Comparison of ENCODE assay signal across 24 cellular contexts in the genomic region with DNA sequence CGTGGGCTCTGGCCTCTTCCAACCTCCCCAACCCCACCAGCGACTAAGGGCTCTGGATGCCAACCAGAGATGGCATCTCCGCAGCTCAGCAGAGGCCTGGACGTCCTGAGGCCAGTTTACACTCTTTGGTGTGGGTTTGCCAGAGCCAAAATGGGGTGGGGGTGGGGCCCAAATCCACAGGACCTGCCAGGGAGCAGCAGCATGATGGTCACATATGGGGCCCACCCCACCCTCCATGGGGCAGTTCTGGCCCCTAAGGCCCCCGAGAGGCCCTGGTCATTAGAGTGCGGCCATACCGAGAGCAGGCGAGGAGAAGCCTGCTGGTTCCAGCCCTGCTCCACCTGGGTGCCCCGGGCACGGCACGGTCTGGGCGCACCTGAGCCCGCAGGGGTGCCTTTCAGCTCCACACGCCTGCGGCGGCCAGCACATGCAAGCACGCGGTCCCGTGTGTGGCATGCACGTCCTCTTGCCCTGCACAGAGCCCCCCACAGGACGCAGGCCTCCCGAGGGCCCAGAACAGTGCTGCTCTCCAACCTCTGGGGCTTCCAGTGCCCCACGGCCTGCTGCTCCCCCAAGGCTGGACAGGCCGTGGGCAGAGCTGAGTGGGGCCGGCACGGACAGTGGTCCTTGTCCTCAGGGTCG. TPM values are rescaled to one million over a fixed set of nuclear protein-coding genes. Genes with fewer than 3 reads are reported as not detected.
DNase-seq lines count a peak whose midpoint lies in the region; ATAC-seq and TF ChIP-seq lines count a peak whose summit lies in the region.
"Had no signal": no experiment of that assay in that cellular context is flagged by ENCODE, and none has a peak within 500 bp of the region (broad histone marks: within the 10 kb centered on the region; RNA-seq: fewer than 3 reads in every experiment).

No MANE protein-coding gene starts in this region.

- H3K27ac ChIP-seq in BLaER1 treated with 17β-estradiol and CSF1 and Interleukin-3, amounts not matched to agents 10 nM and 100 nM, result 0 out of 22 replicates have a peak overlapping the region, but pooled peaks of 1 of the 11 experiments have one; percentile 32
- H3K27ac ChIP-seq in Panc1 (ENCODE audit: low read length), result peak overlapping the region; percentile 78
- H3K27ac ChIP-seq in neuronal stem cell (replicated peaks; ENCODE audit: low read length), result no peak overlapping the region
- H3K27ac ChIP-seq in body of pancreas, result no peak overlapping the region
- H3K27ac ChIP-seq: A549, GM23248 had no signal

- H3K4ac ChIP-seq in neuronal stem cell (ENCODE audit: low read length), result no peak overlapping the region

- CTCF ChIA-PET in Panc1 (lab: Charles Lee), result no interaction called here

- no peak overlapping the region for H2AFZ ChIP-seq in neuronal stem cell (ENCODE audit: low read length)
- H2AFZ ChIP-seq: GM23248 had no signal

- H3K4me1 Mint-ChIP-seq in stimulated activated naive B cell treated with anti-CD40 and anti-IgM and Interleukin-4, amounts not matched to agents 10 μg/mL and 1 μg/mL and 100 μg/mL, for 72 hours, result peaks cover 8 to 24% of the 10 kb centered on the region in 2 donors
- H3K4me1 Mint-ChIP-seq: CD14-positive monocyte; CD8-positive, alpha-beta memory T cell had no signal

- POLR2A ChIA-PET in Panc1 (lab: Charles Lee), result no interaction called here

- no peak overlapping the region for H2BK15ac ChIP-seq in neuronal stem cell (ENCODE audit: low read length)

- no peak for TF ChIP-seq POLR2A in body of pancreas (IDR thresholded peaks at IDR 0.05)

- TF ChIP-seq CTCF in Panc1 (IDR thresholded peaks at IDR 0.05) (no peak), body of pancreas (IDR thresholded peaks at IDR 0.05) (no peak)

- H2BK12ac ChIP-seq in neuronal stem cell (ENCODE audit: low read length), result no peak overlapping the region

- H3K36me3 ChIP-seq in BLaER1 treated with 17β-estradiol and CSF1 and Interleukin-3, amounts not matched to agents 10 nM and 100 nM, result no peaks in the 10 kb centered on the region
- no peaks in the 10 kb centered on the region for H3K36me3 ChIP-seq in Panc1 (ENCODE audit: control insufficient read depth, insufficient read depth, low read length)
- H3K36me3 ChIP-seq in neuronal stem cell (replicated peaks in 1 of 2; ENCODE audit: control insufficient read depth in 2 of 2, insufficient read depth in 2 of 2, low read length in 2 of 2), result no peaks in the 10 kb centered on the region
- H3K36me3 ChIP-seq in body of pancreas (replicated peaks in 1 of 2; ENCODE audit: insufficient read depth in 1 of 2, low read depth in 2 of 2), result no peaks in the 10 kb centered on the region
- H3K36me3 ChIP-seq: BE2C had no signal

- no peak overlapping the region; a peak in 1 of 20 replicates for H3K4me3 ChIP-seq in BLaER1 treated with 17β-estradiol and CSF1 and Interleukin-3, amounts not matched to agents 10 nM and 100 nM
- H3K4me3 ChIP-seq in Panc1 (ENCODE audit: low read depth in 2 of 2, low read length in 2 of 2) (no peak overlapping the region), neuronal stem cell (ENCODE audit: low read length in 2 of 2) (no peak overlapping the region), body of pancreas (no peak overlapping the region)
- H3K4me3 ChIP-seq: A549, GM12878, GM23248 had no signal

- peaks cover 2% of the 10 kb centered on the region for H3K79me1 ChIP-seq in neuronal stem cell (ENCODE audit: low read depth, low read length)

- H2BK120ac ChIP-seq in neuronal stem cell (ENCODE audit: low read depth, low read length), result no peak overlapping the region

- peak overlapping the region in 8 of 11 experiments; percentile 12 to 58 (median 52); a peak in 12 of 22 replicates for H3K9ac ChIP-seq in BLaER1 treated with 17β-estradiol and CSF1 and Interleukin-3, amounts not matched to agents 10 nM and 100 nM
- H3K9ac ChIP-seq in neuronal stem cell (ENCODE audit: low read depth, low read length, poor library complexity), result peak overlapping the region; percentile 21
- H3K9ac ChIP-seq: GM23248 had no signal

- H3K9me3 ChIP-seq in BLaER1 treated with 17β-estradiol and CSF1 and Interleukin-3, amounts not matched to agents 10 nM and 100 nM (replicated peaks in 1 of 11), result no peaks in the 10 kb centered on the region
- H3K9me3 ChIP-seq in Panc1 (ENCODE audit: control insufficient read depth, insufficient read depth, low read depth, low read length), result no peaks in the 10 kb centered on the region
- H3K9me3 ChIP-seq in neuronal stem cell (replicated peaks in 1 of 2; ENCODE audit: control insufficient read depth in 2 of 2, insufficient read depth in 1 of 2, low read depth in 1 of 2, low read length in 2 of 2), result no peaks in the 10 kb centered on the region
- H3K9me3 ChIP-seq in body of pancreas, result no peaks in the 10 kb centered on the region
- H3K9me3 ChIP-seq: A549, BE2C had no signal

- intact Hi-C loops in Panc1 (cut with micrococcal nuclease; ENCODE audit: unreplicated experiment) (no loop called here), body of pancreas (cut with DNase I) (no loop called here)

- no peak overlapping the region for H4K91ac ChIP-seq in neuronal stem cell (ENCODE audit: low read depth, low read length, poor library complexity)

- H3K14ac ChIP-seq in neuronal stem cell (ENCODE audit: low read length), result no peak overlapping the region

- peaks cover 0 to 6% of the 10 kb centered on the region in 2 donors for H3K27me3 Mint-ChIP-seq in stimulated activated naive B cell treated with anti-CD40 and anti-IgM and Interleukin-4, amounts not matched to agents 10 μg/mL and 1 μg/mL and 100 μg/mL, for 72 hours
- H3K27me3 Mint-ChIP-seq: CD4-positive, alpha-beta T cell had no signal

- no CpG with 5 or more reads among the region's 27 CpGs for WGBS in neuronal stem cell (ENCODE audit: extremely low coverage in 2 of 2, insufficient read length in 2 of 2, insufficient replicate concordance in 1 of 2), 2 donors
- 89% methylated on average over 26 of the region's 27 CpGs; no CpG with 5 or more reads in 1 of the 2 donors for WGBS in body of pancreas, 2 donors

- in situ Hi-C loops in Panc1 (cut with HindIII; ENCODE audit: low pct_unique_long_range_greater_than_20kb, low sequenced_read_pairs), result no loop called here

- peak overlapping the region; percentile 31 to 92 (median 82); a peak in 20 of 22 replicates for H3K4me2 ChIP-seq in BLaER1 treated with 17β-estradiol and CSF1 and Interleukin-3, amounts not matched to agents 10 nM and 100 nM
- H3K4me2 ChIP-seq in neuronal stem cell (ENCODE audit: insufficient read depth, low read length, poor library complexity, severe bottlenecking), result no peak overlapping the region
- H3K4me2 ChIP-seq: A549 had no signal

- H4K8ac ChIP-seq in neuronal stem cell (ENCODE audit: low read depth, low read length), result no peak overlapping the region

- peak overlapping the region; percentile 25 for H3K27ac Mint-ChIP-seq in stimulated activated naive B cell treated with anti-CD40 and anti-IgM and Interleukin-4, amounts not matched to agents 10 μg/mL and 1 μg/mL and 100 μg/mL, for 72 hours
- H3K27ac Mint-ChIP-seq: CD4-positive, alpha-beta T cell; CD8-positive, alpha-beta memory T cell had no signal

- H4K20me1 ChIP-seq in BLaER1 treated with 17β-estradiol and CSF1 and Interleukin-3, amounts not matched to agents 10 nM and 100 nM, result peaks cover 11 to 86% (median 69%) of the 10 kb centered on the region in 11 experiments; a peak in 20 of 22 replicates

- H3K23ac ChIP-seq in neuronal stem cell (ENCODE audit: low read depth, low read length, poor library complexity), result no peak overlapping the region

- ATAC-seq in Panc1 (no peak), body of pancreas (no peak)
- no peak for ATAC-seq in stimulated activated naive B cell treated with anti-CD40 and anti-IgM and Interleukin-4, amounts not matched to agents 10 μg/mL and 1 μg/mL and 100 μg/mL, for 72 hours (replicated peaks)

- no peak overlapping the region for H3K4me3 Mint-ChIP-seq in stimulated activated naive B cell treated with anti-CD40 and anti-IgM and Interleukin-4, amounts not matched to agents 10 μg/mL and 1 μg/mL and 100 μg/mL, for 72 hours
- H3K4me3 Mint-ChIP-seq: CD14-positive monocyte; CD4-positive, alpha-beta T cell; CD8-positive, alpha-beta memory T cell had no signal

- H3K9me3 Mint-ChIP-seq in stimulated activated naive B cell treated with anti-CD40 and anti-IgM and Interleukin-4, amounts not matched to agents 10 μg/mL and 1 μg/mL and 100 μg/mL, for 72 hours, result no peaks in the 10 kb centered on the region
- H3K9me3 Mint-ChIP-seq: CD4-positive, alpha-beta T cell; CD8-positive, alpha-beta memory T cell had no signal

- peaks cover 16 to 63% (median 26%) of the 10 kb centered on the region in 11 experiments for H3K27me3 ChIP-seq in BLaER1 treated with 17β-estradiol and CSF1 and Interleukin-3, amounts not matched to agents 10 nM and 100 nM
- H3K27me3 ChIP-seq in Panc1 (ENCODE audit: control insufficient read depth, insufficient read depth, low read length), result no peaks in the 10 kb centered on the region
- H3K27me3 ChIP-seq in neuronal stem cell (ENCODE audit: control insufficient read depth in 3 of 3, insufficient read depth in 3 of 3, low read depth in 1 of 3, low read length in 3 of 3), result peaks cover 0 to 10% (median 9%) of the 10 kb centered on the region in 3 experiments
- H3K27me3 ChIP-seq in body of pancreas, result peaks cover 0 to 4% of the 10 kb centered on the region in 2 donors

- H3K18ac ChIP-seq in neuronal stem cell (ENCODE audit: low read length), result no peak overlapping the region

- DNase-seq in Panc1 (ENCODE audit: low read depth, low spot score) (no peak), neuronal stem cell (ENCODE audit: low spot score) (no peak), body of pancreas (no peak), amniotic stem cell (lab: John Stamatoyannopoulos, UW) (no peak), NCI-H2196 (lab: John Stamatoyannopoulos, UW; ENCODE audit: unreplicated experiment) (no peak)
- no peak for DNase-seq in stimulated activated naive B cell treated with anti-CD40 and anti-IgM and Interleukin-4, amounts not matched to agents 10 μg/mL and 1 μg/mL and 100 μg/mL, for 72 hours
- DNase-seq: 8988T; ACHN; AML-193; BE2C; CD4-positive, alpha-beta T cell; CD8-positive, alpha-beta memory T cell; DMS 273 treated with DMSO at 0.1 percent for 48 hours; DMS79; EL; GDM1; H7; HCEC 1CT had no signal

- H2BK5ac ChIP-seq in neuronal stem cell (ENCODE audit: low read length), result no peak overlapping the region

- H3K4me1 ChIP-seq in BLaER1 treated with 17β-estradiol and CSF1 and Interleukin-3, amounts not matched to agents 10 nM and 100 nM, result peaks cover 24 to 86% (median 69%) of the 10 kb centered on the region in 10 experiments
- H3K4me1 ChIP-seq in Panc1 (ENCODE audit: control insufficient read depth, insufficient read depth, low read length), result peaks cover 72% of the 10 kb centered on the region
- H3K4me1 ChIP-seq in neuronal stem cell (ENCODE audit: control insufficient read depth in 2 of 2, insufficient read depth in 1 of 2, low read depth in 1 of 2, low read length in 2 of 2), result peaks cover 13 to 38% of the 10 kb centered on the region in 2 donors
- H3K4me1 ChIP-seq in body of pancreas, result peaks cover 13% of the 10 kb centered on the region

- no TSS peak for BruUV-seq in Panc1 (replicated peaks; lab: Mats Ljungman, UMichigan)

- no peaks in the 10 kb centered on the region for H3K36me3 Mint-ChIP-seq in stimulated activated naive B cell treated with anti-CD40 and anti-IgM and Interleukin-4, amounts not matched to agents 10 μg/mL and 1 μg/mL and 100 μg/mL, for 72 hours
- H3K36me3 Mint-ChIP-seq: CD14-positive monocyte; CD8-positive, alpha-beta memory T cell had no signal

- H2AK5ac ChIP-seq in neuronal stem cell (ENCODE audit: low read depth, low read length), result no peak overlapping the region

RNA-seq across cellular contexts. Expression of a gene that starts 4.8 kb away (rescaled TPM):
- total RNA-seq in Panc1 (2021; ENCODE audit: unreplicated experiment) (41.4 TPM), body of pancreas (not detected)
- polyA plus RNA-seq in Panc1 (2012; ENCODE audit: insufficient read length), result 86.9 TPM
- polyA plus RNA-seq in neuronal stem cell (2013, experiment 1 of 2), result 4.0 TPM
- polyA plus RNA-seq in neuronal stem cell (2013, experiment 2 of 2), result 4.6 TPM
- polyA plus RNA-seq: CD14-positive monocyte; CD8-positive, alpha-beta memory T cell had no signal

RNA-seq across cellular contexts. Expression of a gene that starts 9.7 kb away (rescaled TPM):
- total RNA-seq in Panc1 (2021; ENCODE audit: unreplicated experiment) (46.4 TPM), body of pancreas (10 to 100 TPM; 18.4 to 35.6 TPM)
- 52.8 TPM for polyA plus RNA-seq in Panc1 (2012; ENCODE audit: insufficient read length)
- 24.2 TPM for polyA plus RNA-seq in neuronal stem cell (2013, experiment 1 of 2)
- polyA plus RNA-seq in neuronal stem cell (2013, experiment 2 of 2), result 23.9 TPM

RNA-seq across cellular contexts. Expression of a gene that starts 9.9 kb away (rescaled TPM):
- total RNA-seq in Panc1 (2021; ENCODE audit: unreplicated experiment) (335 TPM), body of pancreas (10 to 100 TPM; 89.2 to 97.6 TPM)
- polyA plus RNA-seq in Panc1 (2012; ENCODE audit: insufficient read length), result 480 TPM
- polyA plus RNA-seq in neuronal stem cell (2013, experiment 1 of 2), result 62.8 TPM
- polyA plus RNA-seq in neuronal stem cell (2013, experiment 2 of 2), result 64.4 TPM

RNA-seq across cellular contexts. Expression of a gene that starts 27.8 kb away (rescaled TPM):
- total RNA-seq in Panc1 (2021; ENCODE audit: unreplicated experiment) (0.62 TPM), body of pancreas (1 to 10 TPM in 1 of 2 donors, under 1 TPM in 1; 0.99 to 2.6 TPM)
- not detected for polyA plus RNA-seq in Panc1 (2012; ENCODE audit: insufficient read length)
- polyA plus RNA-seq in neuronal stem cell (2013, experiment 1 of 2), result 0.06 TPM
- 0.08 TPM for polyA plus RNA-seq in neuronal stem cell (2013, experiment 2 of 2)
- total RNA-seq: GM23248, H1 had no signal
- polyA plus RNA-seq: A549, CD14-positive monocyte, GM23248 had no signal

RNA-seq across cellular contexts. Expression of a gene that starts 31.9 kb away (rescaled TPM):
- 101 TPM for total RNA-seq in Panc1 (2021; ENCODE audit: unreplicated experiment)
- polyA plus RNA-seq in Panc1 (2012; ENCODE audit: insufficient read length), result 99.6 TPM
- 43.4 TPM for polyA plus RNA-seq in neuronal stem cell (2013, experiment 1 of 2)
- polyA plus RNA-seq in neuronal stem cell (2013, experiment 2 of 2), result 42.6 TPM
- 10 to 100 TPM; 23.6 to 39.2 TPM for total RNA-seq in body of pancreas

Comparison
In these comparisons a context has a peak if more than half of its experiments do, and no peak if none do; other contexts are left out.
1. RNA of a gene that starts 4.8 kb away (total RNA-seq): 41.4 TPM in Panc1 (single experiment); not detected in body of pancreas; every median in the first group is over 10 times any median in the second.